19 cellular contexts compared by ENCODE assay signal in the genomic region with DNA sequence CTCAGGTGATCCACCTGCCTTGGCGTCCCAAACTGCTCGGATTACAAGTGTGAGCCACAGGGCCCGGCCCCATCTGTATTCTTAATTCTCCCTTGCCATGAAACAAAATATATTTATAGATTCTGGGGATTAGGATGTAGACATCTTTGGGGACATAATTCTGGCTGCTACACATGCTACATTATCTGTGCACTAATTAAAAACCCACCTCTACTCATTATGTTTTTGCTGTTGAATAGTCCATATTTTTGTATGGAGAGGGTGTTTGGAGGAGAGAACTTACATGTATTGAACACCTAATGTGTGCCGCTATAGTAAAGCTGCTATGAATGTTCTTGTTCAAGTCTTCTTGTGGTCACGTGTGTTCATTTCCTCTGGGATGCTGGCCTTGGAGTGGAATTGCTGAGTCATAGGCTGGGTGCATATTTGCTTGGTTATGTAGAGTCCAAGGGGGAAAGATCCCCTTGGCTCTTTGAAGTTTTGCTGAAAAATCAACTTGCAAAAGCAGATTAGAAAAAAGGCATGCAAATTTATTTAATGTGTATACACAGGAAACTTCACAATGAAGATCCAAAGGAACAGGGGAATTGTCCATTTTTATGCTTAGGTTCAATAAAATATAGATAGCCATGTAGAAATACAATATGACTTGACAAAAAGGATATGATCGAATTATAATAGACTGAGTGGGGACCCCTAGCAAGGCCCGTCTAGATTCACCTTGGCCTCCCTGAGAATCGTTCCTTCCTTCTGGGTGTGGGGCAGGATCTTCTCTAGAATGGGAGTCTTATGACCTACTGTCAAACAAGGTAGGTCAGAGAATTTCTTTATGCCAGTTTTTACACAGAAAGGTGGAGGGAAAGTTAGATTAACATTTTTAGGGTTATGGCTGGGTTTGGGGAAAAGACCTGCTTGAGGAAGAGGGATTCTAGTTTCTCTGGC.
DNase-seq lines count a peak whose midpoint lies in the region; ATAC-seq and TF ChIP-seq lines count a peak whose summit lies in the region.
"Had no signal": no experiment of that assay in that cellular context is flagged by ENCODE, and none has a peak within 500 bp of the region (broad histone marks: within the 10 kb centered on the region; RNA-seq: fewer than 3 reads in every experiment).

No MANE protein-coding gene starts in this region.

- CTCF ChIA-PET in RWPE1 (lab: Yijun Ruan, JAX), result no interaction called here

- POLR2A ChIA-PET in RWPE1 (lab: Yijun Ruan, JAX; ENCODE audit: low non-redundant PET), result no interaction called here

- ATAC-seq in HG03025 (IDR thresholded peaks at IDR 0.05; ENCODE audit: low FRiP score, unreplicated experiment), result no peak
- ATAC-seq: activated T-cell treated with anti-CD3 and anti-CD28 coated beads, Interleukin-2, amount 50 U/mL, for 4 hours; naive thymus-derived CD8-positive, alpha-beta T cell had no signal

- peak; percentile 5 for DNase-seq in GM04503 (ENCODE audit: low read depth)
- peak; percentile 18 for DNase-seq in RWPE1 (ENCODE audit: low spot score)
- peak; percentile 56 for DNase-seq in fibroblast of mammary gland (ENCODE audit: low read depth)
- DNase-seq in skeletal muscle cell (ENCODE audit: low read depth), result peak; percentile 41
- DNase-seq in activated CD4-positive, alpha-beta T cell treated with anti-CD3 and anti-CD28 coated beads for 4 hours, result no peak
- DNase-seq in NCI-H1436 (lab: John Stamatoyannopoulos, UW), result no peak
- no peak for DNase-seq in NCI-H2171 (lab: John Stamatoyannopoulos, UW)
- DNase-seq: activated CD4-positive, CD25-positive, alpha-beta regulatory T cell; activated T-cell treated with anti-CD3 and anti-CD28 coated beads, Interleukin-2, amount 50 U/mL, for 4 hours; aorta; MV-4-11; naive thymus-derived CD8-positive, alpha-beta T cell; NCI-H510A treated with DMSO at 0.1 percent for 48 hours; SIG-M5; small intestine; thyroid gland had no signal

- TF ChIP-seq CTCF in RWPE1 (conservative IDR thresholded peaks at IDR 0.05; ENCODE audit: low read depth) (no peak), fibroblast of mammary gland (conservative IDR thresholded peaks at IDR 0.05; ENCODE audit: control insufficient read depth, insufficient read depth, low read depth, low read length) (no peak)

- no peak overlapping the region for H3K4me3 ChIP-seq in fibroblast of mammary gland (ENCODE audit: control insufficient read depth, low read depth, low read length)
- H3K4me3 ChIP-seq in skeletal muscle cell (ENCODE audit: low read depth, low read length), result no peak overlapping the region
- H3K4me3 ChIP-seq: thyroid gland had no signal

- no peak overlapping the region for H3K27ac ChIP-seq in RWPE1
- H3K27ac ChIP-seq: epithelial cell of prostate, HL-60, thyroid gland had no signal

Comparison
In these comparisons a context has a peak if more than half of its experiments do, and no peak if none do; other contexts are left out.
1. DNase-seq: peak in GM04503 (single experiment), RWPE1 (single experiment), fibroblast of mammary gland (single experiment) and skeletal muscle cell (single experiment); none in activated CD4-positive, alpha-beta T cell treated with anti-CD3 and anti-CD28 coated beads for 4 hours (0 of 2), NCI-H1436 (single experiment) and NCI-H2171 (single experiment).